Comparison of ENCODE assay signal across 7 cellular contexts in the genomic region with DNA sequence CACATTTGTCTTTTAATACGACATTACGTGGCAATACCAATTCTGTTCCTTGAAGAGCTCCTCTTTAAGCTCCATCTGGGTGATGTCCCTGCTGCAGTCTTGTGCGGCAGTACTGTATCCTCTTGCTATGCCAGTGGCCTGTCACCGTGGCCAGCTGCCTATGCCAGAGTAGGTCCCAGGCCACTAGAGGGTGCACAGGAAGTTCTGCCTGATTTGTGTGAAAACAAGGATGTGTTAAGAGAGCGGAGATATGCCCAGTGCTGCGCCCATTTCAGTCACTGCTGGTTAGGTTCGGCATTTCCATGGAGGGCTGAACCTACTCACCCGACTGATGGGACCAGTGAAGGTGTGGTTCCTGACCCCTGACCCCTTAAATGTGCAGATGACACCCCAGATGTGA.
A peak's percentile ranks its signal among the peaks of the same experiment; 100 is the strongest.
DNase-seq lines count a peak whose midpoint lies in the region; TF ChIP-seq lines count a peak whose summit lies in the region.

No MANE protein-coding gene starts in this region.

- H3K4me3 ChIP-seq in OCI-LY1 (ENCODE audit: low read depth, low read length, poor library complexity, severe bottlenecking): no peak overlapping the region

- no peak overlapping the region for H3K9ac ChIP-seq in OCI-LY1 (ENCODE audit: low read length)

- DNase-seq in GM10266 (ENCODE audit: extremely low spot score) (no peak), fibroblast of peridontal ligament (ENCODE audit: extremely low read depth) (peak; percentile 4), putamen (ENCODE audit: low spot score) (peak; percentile 83), retina (no peak), KG1 (lab: John Stamatoyannopoulos, UW) (no peak)
- no peak for DNase-seq in stimulated activated CD4-positive, alpha-beta T cell treated with anti-CD3 and anti-CD28 coated beads, Interleukin-4, amount 100 ng/mL, for 24 hours

- H3K4me1 ChIP-seq in OCI-LY1 (ENCODE audit: insufficient read depth, low read length, severe bottlenecking): peaks cover 10% of the 10 kb centered on the region

- no peaks in the 10 kb centered on the region for H3F3A ChIP-seq in OCI-LY1 (ENCODE audit: insufficient read depth, low read length)

- peaks cover 28% of the 10 kb centered on the region for H3K79me2 ChIP-seq in OCI-LY1 (ENCODE audit: insufficient read depth, low read length)

- no peak overlapping the region for H3K27ac ChIP-seq in OCI-LY1 (ENCODE audit: low read depth, low read length, poor library complexity, severe bottlenecking)

- no peak overlapping the region for H2AFZ ChIP-seq in OCI-LY1 (ENCODE audit: low read length)

- H3K36me3 ChIP-seq in OCI-LY1 (ENCODE audit: insufficient read depth, low read length): peaks cover 57% of the 10 kb centered on the region

- no peak overlapping the region for H3K4me2 ChIP-seq in OCI-LY1 (ENCODE audit: low read length)

- H3K9me3 ChIP-seq in OCI-LY1 (ENCODE audit: low read length): no peaks in the 10 kb centered on the region

- peak; percentile 42 for TF ChIP-seq CTCF in GM10266 (IDR thresholded peaks at IDR 0.05; ENCODE audit: control insufficient read depth, insufficient read depth, low read depth, missing control alignments)
- TF ChIP-seq CTCF in OCI-LY1 (IDR thresholded peaks at IDR 0.05; ENCODE audit: low read length): peak; percentile 37

- no peaks in the 10 kb centered on the region for H3K27me3 ChIP-seq in OCI-LY1 (ENCODE audit: insufficient read depth, low read length)

- H4K20me1 ChIP-seq in OCI-LY1 (ENCODE audit: insufficient read depth, low read length): no peaks in the 10 kb centered on the region; the same call in 1 of the 2 replicates

- no peaks in the 10 kb centered on the region for H3K9me2 ChIP-seq in OCI-LY1 (ENCODE audit: low read depth, low read length)

Comparison
In these comparisons a context has a peak if more than half of its experiments do, and no peak if none do; other contexts are left out.
1. DNase-seq: peak in fibroblast of peridontal ligament (single experiment) and putamen (single experiment); none in GM10266 (single experiment), retina (single experiment), stimulated activated CD4-positive, alpha-beta T cell treated with anti-CD3 and anti-CD28 coated beads, Interleukin-4, amount 100 ng/mL, for 24 hours (single experiment) and KG1 (single experiment).